28 cellular contexts compared by ENCODE assay signal in the genomic region with DNA sequence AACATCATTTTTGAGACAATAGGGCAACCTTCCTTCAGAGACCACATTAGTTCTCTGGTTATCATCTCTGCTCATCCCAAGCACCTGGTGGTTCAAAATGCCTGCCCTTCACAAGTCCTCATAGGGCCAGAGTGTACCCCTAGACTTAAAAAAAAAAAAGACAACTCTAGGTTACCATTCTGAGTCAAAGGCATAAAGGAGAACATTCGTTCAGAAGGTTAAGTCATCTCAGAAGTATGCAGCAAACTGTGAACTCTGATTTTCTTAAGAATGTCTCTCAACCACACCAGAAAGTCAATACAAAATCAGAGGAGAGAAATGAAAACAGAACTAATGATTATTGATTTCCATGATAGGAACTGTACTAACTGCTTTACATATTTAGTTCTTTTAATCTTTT. TPM values are rescaled to one million over a fixed set of nuclear protein-coding genes. Genes with fewer than 3 reads are reported as not detected.
DNase-seq lines count a peak whose midpoint lies in the region; ATAC-seq and TF ChIP-seq lines count a peak whose summit lies in the region.
"Had no signal": no experiment of that assay in that cellular context is flagged by ENCODE, and none has a peak within 500 bp of the region (broad histone marks: within the 10 kb centered on the region; RNA-seq: fewer than 3 reads in every experiment).

No MANE protein-coding gene starts in this region.

- no peak overlapping the region for H3K27ac ChIP-seq in WERI-Rb-1
- H3K27ac ChIP-seq: A549, body of pancreas, testis had no signal

- H3K9me3 Mint-ChIP-seq in activated T-cell treated with anti-CD3 and anti-CD28 coated beads, Interleukin-2, amount 50 U/mL, for 72 hours = peaks cover 0 to 2% of the 10 kb centered on the region in 2 donors
- H3K9me3 Mint-ChIP-seq: dendritic cell treated with granulocyte-macrophage colony-stimulating factor and Interleukin-4, amounts not matched to agents 40 ng/mL and 50 ng/mL, for 4 days; H9; natural killer cell treated with Interleukin-12 subunit alpha and Interleukin-12 subunit beta and Interleukin-15 and Interleukin-18, amount 100 ng/mL, for 72 hours had no signal

- H3K27me3 ChIP-seq in WERI-Rb-1 (ENCODE audit: insufficient read depth, low read depth, severe bottlenecking) = no peaks in the 10 kb centered on the region
- H3K27me3 ChIP-seq: body of pancreas, testis had no signal

- no peak overlapping the region for H3K4me3 Mint-ChIP-seq in activated T-cell treated with anti-CD3 and anti-CD28 coated beads, Interleukin-2, amount 50 U/mL, for 72 hours
- H3K4me3 Mint-ChIP-seq: dendritic cell treated with granulocyte-macrophage colony-stimulating factor and Interleukin-4, amounts not matched to agents 40 ng/mL and 50 ng/mL, for 4 days; H9; natural killer cell treated with Interleukin-12 subunit alpha and Interleukin-12 subunit beta and Interleukin-15 and Interleukin-18, amount 100 ng/mL, for 72 hours had no signal

- peak; percentile 75 to 78 for ATAC-seq in activated T-cell treated with anti-CD3 and anti-CD28 coated beads, Interleukin-2, amount 50 U/mL, for 72 hours (replicated peaks in 1 of 2)
- peak; percentile 56 for ATAC-seq in HG02870 (IDR thresholded peaks at IDR 0.05; ENCODE audit: unreplicated experiment)
- peak; percentile 53 for ATAC-seq in HG03565 (IDR thresholded peaks at IDR 0.05; ENCODE audit: unreplicated experiment)
- ATAC-seq: A549; body of pancreas; esophagus mucosa; HepG2; natural killer cell treated with Interleukin-12 subunit alpha and Interleukin-12 subunit beta and Interleukin-15 and Interleukin-18, amount 100 ng/mL, for 72 hours; Panc1 had no signal

- H3K4me1 Mint-ChIP-seq in activated T-cell treated with anti-CD3 and anti-CD28 coated beads, Interleukin-2, amount 50 U/mL, for 72 hours (ENCODE audit: low read depth) = peaks cover 33% of the 10 kb centered on the region

- H3K36me3 Mint-ChIP-seq in activated T-cell treated with anti-CD3 and anti-CD28 coated beads, Interleukin-2, amount 50 U/mL, for 72 hours (ENCODE audit: insufficient read depth in 2 of 2) = no peaks in the 10 kb centered on the region
- H3K36me3 Mint-ChIP-seq: natural killer cell treated with Interleukin-12 subunit alpha and Interleukin-12 subunit beta and Interleukin-15 and Interleukin-18, amount 100 ng/mL, for 72 hours had no signal

- DNase-seq in activated T-cell treated with anti-CD3 and anti-CD28 coated beads, Interleukin-2, amount 50 U/mL, for 72 hours = no peak
- DNase-seq in activated T-cell treated with anti-CD3 and anti-CD28 coated beads, Interleukin-2, amount 50 U/mL, for 48 hours = no peak
- DNase-seq in pons (ENCODE audit: low spot score) (no peak), DMS114 treated with DMSO at 0.1 percent for 48 hours (lab: John Stamatoyannopoulos, UW; ENCODE audit: unreplicated experiment) (no peak), WERI-Rb-1 (no peak), NCI-H1105 (lab: John Stamatoyannopoulos, UW) (no peak)
- DNase-seq: activated naive CD4-positive, alpha-beta T cell; body of pancreas; Calu3; DMS79 treated with DMSO at 0.1 percent for 48 hours; glutamatergic neuron; H9; Karpas-422; NCI-H146; NCI-H446; NCI-H748 treated with DMSO at 0.1 percent for 48 hours; SHP77; stimulated activated naive CD4-positive, alpha-beta T cell; testis had no signal

- no peaks in the 10 kb centered on the region for H3K9me3 ChIP-seq in WERI-Rb-1 (ENCODE audit: severe bottlenecking)
- H3K9me3 ChIP-seq: A549, body of pancreas, testis had no signal

- peak overlapping the region; percentile 56 for H3K27ac Mint-ChIP-seq in activated T-cell treated with anti-CD3 and anti-CD28 coated beads, Interleukin-2, amount 50 U/mL, for 72 hours
- H3K27ac Mint-ChIP-seq: dendritic cell treated with granulocyte-macrophage colony-stimulating factor and Interleukin-4, amounts not matched to agents 40 ng/mL and 50 ng/mL, for 4 days; H9; natural killer cell treated with Interleukin-12 subunit alpha and Interleukin-12 subunit beta and Interleukin-15 and Interleukin-18, amount 100 ng/mL, for 72 hours had no signal

- no peaks in the 10 kb centered on the region for H3K36me3 ChIP-seq in WERI-Rb-1

- peaks cover 10% of the 10 kb centered on the region for H3K27me3 Mint-ChIP-seq in activated T-cell treated with anti-CD3 and anti-CD28 coated beads, Interleukin-2, amount 50 U/mL, for 72 hours (ENCODE audit: low read depth)
- H3K27me3 Mint-ChIP-seq: dendritic cell treated with granulocyte-macrophage colony-stimulating factor and Interleukin-4, amounts not matched to agents 40 ng/mL and 50 ng/mL, for 4 days had no signal

- no peak overlapping the region for H3K4me3 ChIP-seq in WERI-Rb-1 (ENCODE audit: low read depth, low read length)
- H3K4me3 ChIP-seq: A549, body of pancreas, testis had no signal

- TF ChIP-seq CTCF in WERI-Rb-1 (IDR thresholded peaks at IDR 0.05; ENCODE audit: low read depth, low read length) = no peak

RNA-seq across cellular contexts. Expression of gene BEND5, which starts 9.2 kb away (rescaled TPM):
- total RNA-seq in activated T-cell treated with anti-CD3 and anti-CD28 coated beads, Interleukin-2, amount 50 U/mL, for 72 hours = 1 to 10 TPM; 5.9 to 6.4 TPM
- total RNA-seq: fibroblast of villous mesenchyme, HepG2 had no signal
